Comparison of ENCODE assay signal across 19 cellular contexts in the genomic region with DNA sequence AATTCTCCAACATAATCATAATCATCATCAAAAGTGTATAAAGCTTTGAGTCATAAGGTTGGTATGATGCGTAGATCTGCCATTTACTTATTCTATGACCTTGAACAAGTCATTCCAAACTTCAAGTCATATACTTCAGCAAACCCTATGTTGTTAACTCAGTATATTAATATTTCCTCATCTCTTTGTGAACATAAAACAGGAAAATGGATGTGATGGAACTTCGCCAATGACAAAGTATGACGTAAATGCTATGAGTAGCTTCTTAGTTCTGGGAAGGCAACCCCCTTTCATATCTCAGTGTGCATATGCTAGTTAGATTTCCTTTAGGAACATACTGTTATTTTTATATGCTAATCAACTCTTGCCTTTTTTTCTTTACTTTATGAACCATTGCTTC.
DNase-seq lines count a peak whose midpoint lies in the region; ATAC-seq and TF ChIP-seq lines count a peak whose summit lies in the region.
"Had no signal": no experiment of that assay in that cellular context is flagged by ENCODE, and none has a peak within 500 bp of the region (broad histone marks: within the 10 kb centered on the region; RNA-seq: fewer than 3 reads in every experiment).

No MANE protein-coding gene starts in this region.

- peak overlapping the region; percentile 94 for H2BK5ac ChIP-seq in IMR-90 (ENCODE audit: low read depth, low read length, poor library complexity, severe bottlenecking)

- DNase-seq in IMR-90: peak; percentile 98
- DNase-seq in brain microvascular endothelial cell: peak; percentile 84
- peak; percentile 87 for DNase-seq in fibroblast of villous mesenchyme (ENCODE audit: low read depth)
- DNase-seq in CD8-positive, alpha-beta T cell: no peak
- no peak for DNase-seq in transverse colon
- no peak for DNase-seq in retina
- DNase-seq: ACHN; activated CD4-positive, CD25-positive, alpha-beta regulatory T cell; activated effector memory CD4-positive, alpha-beta T cell treated with anti-CD3 and anti-CD28 coated beads, Interleukin-2, amount 50 U/mL, for 16 hours; GF-D8; H9; heart right ventricle; pancreas; RPMI8226; spleen; stimulated activated naive CD4-positive, alpha-beta T cell treated with Interleukin-2 at 50 U/mL for 16 hours had no signal

- no peaks in the 10 kb centered on the region for H3K36me3 Mint-ChIP-seq in CD8-positive, alpha-beta T cell

- no peaks in the 10 kb centered on the region for H4K20me1 ChIP-seq in IMR-90 (ENCODE audit: insufficient read depth, low read length)

- TF ChIP-seq CTCF in IMR-90 (conservative IDR thresholded peaks at IDR 0.05; ENCODE audit: low read depth, low read length): no peak
- TF ChIP-seq CTCF in brain microvascular endothelial cell (IDR thresholded peaks at IDR 0.05; ENCODE audit: low read depth, low read length, missing control alignments): no peak
- TF ChIP-seq CTCF in fibroblast of villous mesenchyme (IDR thresholded peaks at IDR 0.05; ENCODE audit: insufficient read depth, low read depth, low read length): no peak
- no peak for TF ChIP-seq CTCF in CD8-positive, alpha-beta T cell (IDR thresholded peaks at IDR 0.05)
- no peak for TF ChIP-seq CTCF in transverse colon (IDR thresholded peaks at IDR 0.05)

- peak overlapping the region; percentile 85 for H3K18ac ChIP-seq in IMR-90 (ENCODE audit: low read depth, low read length)

- BruUV-seq in IMR-90 (replicated peaks; lab: Mats Ljungman, UMichigan): no TSS peak

- no peak overlapping the region for H3K27ac Mint-ChIP-seq in CD8-positive, alpha-beta T cell
- H3K27ac Mint-ChIP-seq: H9 had no signal

- H3K9me3 Mint-ChIP-seq in CD8-positive, alpha-beta T cell: peaks cover 3% of the 10 kb centered on the region
- H3K9me3 Mint-ChIP-seq: H9 had no signal

- H2AK9ac ChIP-seq in IMR-90 (replicated peaks; ENCODE audit: low read depth, low read length, poor library complexity): no peak overlapping the region

- no peak for TF ChIP-seq EP300 in transverse colon (IDR thresholded peaks at IDR 0.05; ENCODE audit: low read depth)

- H4K5ac ChIP-seq in IMR-90 (ENCODE audit: low read depth, low read length): peak overlapping the region; percentile 70

- ATAC-seq in IMR-90 (ENCODE audit: low read depth) (peak; percentile 4; the same call in 1 of the 2 replicates), GM19324 (IDR thresholded peaks at IDR 0.05; ENCODE audit: low FRiP score, unreplicated experiment) (no peak)
- ATAC-seq in CD8-positive, alpha-beta T cell: no peak
- ATAC-seq: heart right ventricle, pancreas had no signal

- H3K9me1 ChIP-seq in IMR-90 (ENCODE audit: insufficient read depth, low read length): peaks cover 3% of the 10 kb centered on the region; the same call in 1 of the 2 replicates

- no peak overlapping the region; the same call in 1 of the 2 replicates for H3K56ac ChIP-seq in IMR-90 (ENCODE audit: extremely low read depth, insufficient read depth, low read length)

- POLR2A ChIA-PET in IMR-90 (lab: Charles Lee; ENCODE audit: unreplicated experiment): no interaction called here
- POLR2A ChIA-PET in CD8-positive, alpha-beta T cell (lab: Charles Lee): interaction anchor here (0.6 kb wide), 1 partner anchor 62 kb away, joined by 3 read pairs; no protein-coding TSS in a partner anchor

- no CpG with 5 or more reads among the region's 3 CpGs for WGBS in IMR-90 (ENCODE audit: extremely low coverage in 2 of 2, insufficient read length in 1 of 2), 2 experiments
- 68 to 76% methylated on average over 3 of the region's 3 CpGs for WGBS in transverse colon (ENCODE audit: low coverage in 1 of 2), 2 donors

- no peak overlapping the region for H3K23ac ChIP-seq in IMR-90 (ENCODE audit: low read depth, low read length)

- H3K14ac ChIP-seq in IMR-90 (replicated peaks; ENCODE audit: low read depth, low read length): no peak overlapping the region

- H3K4me1 Mint-ChIP-seq in CD8-positive, alpha-beta T cell (ENCODE audit: low read depth): no peaks in the 10 kb centered on the region
- H3K4me1 Mint-ChIP-seq: H9 had no signal

- H3K36me3 ChIP-seq in ACC112 (ENCODE audit: insufficient read depth, low read length) (no peaks in the 10 kb centered on the region), IMR-90 (ENCODE audit: control insufficient read depth, insufficient read depth, low read length) (no peaks in the 10 kb centered on the region), brain microvascular endothelial cell (replicated peaks) (no peaks in the 10 kb centered on the region), transverse colon (no peaks in the 10 kb centered on the region)
- no peaks in the 10 kb centered on the region for H3K36me3 ChIP-seq in CD8-positive, alpha-beta T cell (ENCODE audit: insufficient read depth, low read length)
- H3K36me3 ChIP-seq: ascending aorta, heart right ventricle, pancreas, spleen had no signal

- H3K4me3 ChIP-seq in ACC112 (ENCODE audit: low read depth, low read length): no peak overlapping the region
- H3K4me3 ChIP-seq in IMR-90 (ENCODE audit: insufficient read depth, low read depth, low read length): no peak overlapping the region
- no peak overlapping the region for H3K4me3 ChIP-seq in brain microvascular endothelial cell (ENCODE audit: low read depth, low read length)
- H3K4me3 ChIP-seq in fibroblast of villous mesenchyme (ENCODE audit: low read depth, low read length): no peak overlapping the region
- H3K4me3 ChIP-seq in CD8-positive, alpha-beta T cell (ENCODE audit: low read depth, low read length): no peak overlapping the region
- no peak overlapping the region for H3K4me3 ChIP-seq in transverse colon
- H3K4me3 ChIP-seq: ascending aorta, heart right ventricle, pancreas, spleen had no signal

- TF ChIP-seq RAD21 in IMR-90 (IDR thresholded peaks at IDR 0.05; ENCODE audit: low read length): no peak

- H3K4me2 ChIP-seq in IMR-90 (ENCODE audit: low read depth, low read length): peak overlapping the region; percentile 72

- no peaks in the 10 kb centered on the region for H3K9me3 ChIP-seq in IMR-90 (ENCODE audit: control insufficient read depth, insufficient read depth, low read length)
- no peaks in the 10 kb centered on the region for H3K9me3 ChIP-seq in CD8-positive, alpha-beta T cell (ENCODE audit: low read length)
- no peaks in the 10 kb centered on the region for H3K9me3 ChIP-seq in transverse colon
- H3K9me3 ChIP-seq: ascending aorta, heart right ventricle, pancreas, spleen had no signal

- H4K8ac ChIP-seq in IMR-90 (ENCODE audit: low read depth in 2 of 2, low read length in 2 of 2): peak overlapping the region; percentile 8 to 76; a peak in 3 of 4 replicates

- intact Hi-C loops in IMR-90 (cut with micrococcal nuclease): loop anchor here (10.0 kb wide), 3 partner anchors 794 to 1834 kb away; no protein-coding TSS in a partner anchor
- intact Hi-C loops in CD8-positive, alpha-beta T cell (cut with DNase I, micrococcal nuclease): no loop called here
- intact Hi-C loops in transverse colon (cut with DNase I; ENCODE audit: low total_unique reads): loop anchor here (10.0 kb wide), 1 partner anchor 244 kb away; no protein-coding TSS in a partner anchor

- CTCF ChIA-PET in IMR-90 (lab: Yijun Ruan, JAX): interaction anchor here (0.6 to 1.2 kb wide), 2 partner anchors 13 to 248 kb away, joined by 3 to 7 read pairs; no protein-coding TSS in a partner anchor
- CTCF ChIA-PET in CD8-positive, alpha-beta T cell (lab: Charles Lee): no interaction called here

- H2AFZ ChIP-seq in ACC112 (ENCODE audit: low read length, unreplicated experiment) (no peak overlapping the region), IMR-90 (replicated peaks; ENCODE audit: low read length, poor library complexity) (no peak overlapping the region)

- no peak overlapping the region for H3K4me3 Mint-ChIP-seq in CD8-positive, alpha-beta T cell
- H3K4me3 Mint-ChIP-seq: H9 had no signal

- H3K27me3 ChIP-seq in ACC112 (ENCODE audit: insufficient read depth, low read length) (no peaks in the 10 kb centered on the region), IMR-90 (ENCODE audit: control insufficient read depth, insufficient read depth, low read length) (no peaks in the 10 kb centered on the region), brain microvascular endothelial cell (replicated peaks) (no peaks in the 10 kb centered on the region), transverse colon (no peaks in the 10 kb centered on the region)
- H3K27me3 ChIP-seq in CD8-positive, alpha-beta T cell (ENCODE audit: insufficient read depth, low read length): no peaks in the 10 kb centered on the region
- H3K27me3 ChIP-seq: ascending aorta, heart right ventricle, pancreas, spleen had no signal

- no peak overlapping the region for H2AK5ac ChIP-seq in IMR-90 (ENCODE audit: low read depth, low read length)

- H3K27ac ChIP-seq in ACC112 (ENCODE audit: low read depth, low read length): peak overlapping the region; percentile 99
- H3K27ac ChIP-seq in IMR-90 (ENCODE audit: insufficient read depth, low read length): peak overlapping the region; percentile 72; the same call in 1 of the 2 replicates
- peak overlapping the region; percentile 71 for H3K27ac ChIP-seq in brain microvascular endothelial cell
- H3K27ac ChIP-seq in CD8-positive, alpha-beta T cell (ENCODE audit: low read depth, low read length): no peak overlapping the region
- no peak overlapping the region for H3K27ac ChIP-seq in transverse colon
- H3K27ac ChIP-seq: ascending aorta, pancreas, spleen had no signal

- 0 out of 2 replicates have a peak overlapping the region, but pooled peaks have one; percentile 37 for H4K91ac ChIP-seq in IMR-90 (ENCODE audit: insufficient read depth, low read depth, low read length)

- H3K79me1 ChIP-seq in IMR-90 (ENCODE audit: low read depth in 1 of 2, low read length in 2 of 2): no peaks in the 10 kb centered on the region

- no peak for TF ChIP-seq POLR2A in IMR-90 (IDR thresholded peaks at IDR 0.05; ENCODE audit: low read depth, low read length)
- no peak for TF ChIP-seq POLR2A in transverse colon (IDR thresholded peaks at IDR 0.05)

- no peak overlapping the region for H3K9ac ChIP-seq in IMR-90 (ENCODE audit: low read depth, low read length)

- no peaks in the 10 kb centered on the region for H3K27me3 Mint-ChIP-seq in CD8-positive, alpha-beta T cell (ENCODE audit: low read depth)

- H2BK15ac ChIP-seq in IMR-90 (ENCODE audit: low read depth, low read length): peak overlapping the region; percentile 3; the same call in 1 of the 3 replicates

- no peak overlapping the region for H3K4ac ChIP-seq in IMR-90 (ENCODE audit: low read depth, low read length)

- H3K79me2 ChIP-seq in ACC112 (ENCODE audit: control insufficient read depth, insufficient read depth, low read length, unreplicated experiment): no peaks in the 10 kb centered on the region

- in situ Hi-C loops in IMR-90 (cut with MboI; ENCODE audit: low sequenced_read_pairs): no loop called here
- in situ Hi-C loops in brain microvascular endothelial cell (cut with HindIII; ENCODE audit: low pct_ligation_motif_present, low sequenced_read_pairs): no loop called here
- in situ Hi-C loops in transverse colon (cut with MboI; ENCODE audit: low pct_ligation_motif_present in 1 of 4, low pct_unique_long_range_greater_than_20kb in 1 of 4, low sequenced_read_pairs in 3 of 4): loop anchor here in 1 of 4 donors (10.0 to 25.0 kb wide), 2 partner anchors 92 to 244 kb away; no protein-coding TSS in a partner anchor

- H3K4me1 ChIP-seq in ACC112 (ENCODE audit: control insufficient read depth, insufficient read depth, low read length, unreplicated experiment) (peaks cover 52% of the 10 kb centered on the region), IMR-90 (ENCODE audit: control insufficient read depth, insufficient read depth, low read length) (peaks cover 19% of the 10 kb centered on the region), transverse colon (no peaks in the 10 kb centered on the region)
- no peaks in the 10 kb centered on the region for H3K4me1 ChIP-seq in CD8-positive, alpha-beta T cell (ENCODE audit: insufficient read depth, low read length)
- H3K4me1 ChIP-seq: ascending aorta, heart right ventricle, pancreas, spleen had no signal

- peak overlapping the region; percentile 76; the same call in 1 of the 2 replicates for H2BK20ac ChIP-seq in IMR-90 (ENCODE audit: low read depth, low read length)

- peak overlapping the region; percentile 68; the same call in 1 of the 2 replicates for H2BK120ac ChIP-seq in IMR-90 (ENCODE audit: low read depth, low read length)

- dilution Hi-C loops in IMR-90 (cut with HindIII; ENCODE audit: low sequenced_read_pairs, unreplicated experiment): no loop called here

Comparison
In these comparisons a context has a peak if more than half of its experiments do, and no peak if none do; other contexts are left out.
1. H3K27ac ChIP-seq: peak in ACC112 (single experiment), IMR-90 (single experiment) and brain microvascular endothelial cell (single experiment); none in CD8-positive, alpha-beta T cell (single experiment) and transverse colon (0 of 4).
2. DNase-seq: peak in IMR-90 (single experiment), brain microvascular endothelial cell (single experiment) and fibroblast of villous mesenchyme (single experiment); none in CD8-positive, alpha-beta T cell (0 of 7), transverse colon (single experiment) and retina (single experiment).
3. intact Hi-C loops: an anchor here in IMR-90 (10.0 kb wide) and transverse colon (10.0 kb wide); none called in CD8-positive, alpha-beta T cell.